Comparison of ENCODE assay signal across 8 cellular contexts in the genomic region with DNA sequence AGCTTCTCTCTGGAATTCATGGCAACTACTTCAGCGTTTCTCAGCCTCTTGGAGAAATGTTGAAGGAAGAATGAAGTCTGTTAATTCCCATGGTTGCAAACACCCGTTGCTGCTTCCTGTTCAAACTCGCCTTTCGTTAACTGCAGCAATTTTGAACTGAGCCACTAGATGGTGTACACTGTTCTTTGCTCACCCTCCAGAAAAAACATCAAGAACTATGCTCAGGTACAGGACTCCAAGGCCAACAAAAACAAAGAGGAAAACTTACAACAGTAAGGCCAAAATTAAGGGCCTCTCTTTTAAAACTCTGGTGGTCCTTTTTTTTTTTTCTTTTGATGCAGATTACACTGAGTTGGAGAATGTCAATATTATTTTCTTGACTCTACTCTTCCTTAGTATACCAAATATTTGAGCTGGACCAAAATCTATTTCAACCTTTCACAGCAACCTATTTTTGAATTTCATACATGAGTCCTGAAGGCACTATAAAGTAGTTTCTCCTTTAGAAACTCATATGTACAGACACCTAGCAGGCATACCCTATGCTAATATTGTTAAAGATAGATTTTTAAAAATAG. TPM values are rescaled to one million over a fixed set of nuclear protein-coding genes. Genes with fewer than 3 reads are reported as not detected.
A peak's percentile ranks its signal among the peaks of the same experiment; 100 is the strongest.
DNase-seq lines count a peak whose midpoint lies in the region; ATAC-seq and TF ChIP-seq lines count a peak whose summit lies in the region.

No MANE protein-coding gene starts in this region.

- POLR2A ChIA-PET in T-cell (lab: Charles Lee): no interaction called here

- ATAC-seq in GM19023 (IDR thresholded peaks at IDR 0.05; ENCODE audit: unreplicated experiment) (peak; percentile 96), HG03045 (IDR thresholded peaks at IDR 0.05; ENCODE audit: unreplicated experiment) (peak; percentile 83), T-cell (replicated peaks in 1 of 4) (peak in 3 of 4 experiments; percentile 51 to 54 (median 53))

- no peak overlapping the region for H3K4me3 ChIP-seq in fibroblast of pulmonary artery (replicated peaks; ENCODE audit: low read depth, low read length)

- CTCF ChIA-PET in T-cell (lab: Charles Lee): interaction anchor here in 1 of 2 donors (0.9 kb wide), 1 partner anchor 25 kb away, joined by 7 read pairs; no protein-coding TSS in a partner anchor

- H3K4me3 Mint-ChIP-seq in T-cell: no peak overlapping the region

- no peaks in the 10 kb centered on the region for H3K9me3 Mint-ChIP-seq in T-cell

- peaks cover 0 to 2% (median 0%) of the 10 kb centered on the region in 3 donors for H3K4me1 Mint-ChIP-seq in T-cell

- peaks cover 0 to 3% of the 10 kb centered on the region in 2 donors for H3K27me3 Mint-ChIP-seq in T-cell

- no peak overlapping the region for H3K27ac Mint-ChIP-seq in T-cell

- DNase-seq in COLO829 (ENCODE audit: low spot score): peak; percentile 60
- DNase-seq in NCI-H187 (lab: John Stamatoyannopoulos, UW): peak; percentile 9 to 18
- peak in 5 of 34 experiments; percentile 0 to 6 (median 5) for DNase-seq in T-cell
- DNase-seq in fibroblast of pulmonary artery (ENCODE audit: low read depth): peak; percentile 76
- DNase-seq in non-pigmented ciliary epithelial cell (ENCODE audit: low read depth): peak; percentile 47
- no peak for DNase-seq in mesenteric fat pad (ENCODE audit: low spot score)

- peak; percentile 93 for TF ChIP-seq CTCF in fibroblast of pulmonary artery (IDR thresholded peaks at IDR 0.05; ENCODE audit: low read length, missing control alignments)

- no peaks in the 10 kb centered on the region for H3K36me3 Mint-ChIP-seq in T-cell

RNA-seq across cellular contexts. Expression of gene KLHL14, which starts 58.2 kb away (rescaled TPM):
- total RNA-seq in T-cell (1 to 10 TPM in 1 of 5 donors, under 1 TPM in 4; 0.35 to 1.4 (median 0.57) TPM), mesenteric fat pad (0.45 TPM)
